In genomic region chr3:65019412-65020093, GRCh38 we compare ENCODE assay signal across 15 cellular contexts.
DNase-seq lines count a peak whose midpoint lies in the region; ATAC-seq and TF ChIP-seq lines count a peak whose summit lies in the region.
"Had no signal": no experiment of that assay in that cellular context is flagged by ENCODE, and none has a peak within 500 bp of the region (broad histone marks: within the 10 kb centered on the region; RNA-seq: fewer than 3 reads in every experiment).

No MANE protein-coding gene starts in this region.

- H3K27ac ChIP-seq in body of pancreas, result peak overlapping the region in 1 of 4 donors; percentile 16
- H3K27ac ChIP-seq: SJCRH30 had no signal

- H3K9me3 Mint-ChIP-seq in mesothelial cell of epicardium, result peaks cover under 1% of the 10 kb centered on the region

- ATAC-seq in body of pancreas, result peak; percentile 88
- ATAC-seq in GM21526 (IDR thresholded peaks at IDR 0.05; ENCODE audit: low FRiP score, unreplicated experiment), result no peak

- DNase-seq in COR-L47 (lab: John Stamatoyannopoulos, UW) (peak; percentile 46), NCI-H1417 (lab: John Stamatoyannopoulos, UW) (peak in 2 of 3 experiments; percentile 61 to 90), body of pancreas (peak in 2 of 4 donors; percentile 23 to 31), mesothelial cell of epicardium (ENCODE audit: low spot score in 2 of 2, unreplicated experiment in 2 of 2) (no peak), NCI-H526 (lab: John Stamatoyannopoulos, UW) (no peak), HPDE6-E6E7 (ENCODE audit: extremely low spot score) (no peak)
- DNase-seq in effector CD8-positive, alpha-beta T cell (lab: John Stamatoyannopoulos, UW), result no peak
- DNase-seq: activated CD4-positive, alpha-beta T cell treated with anti-CD3 and anti-CD28 coated beads for 4 hours; activated naive CD4-positive, alpha-beta T cell treated with anti-CD3 and anti-CD28 coated beads, Interleukin-2, amount 10 ng/mL, durations not matched to agents 7 days and 5 days; CD4-positive, alpha-beta T cell; hypothalamus; SJCRH30; stimulated activated CD4-positive, alpha-beta T cell treated with anti-CD3 and anti-CD28 coated beads, Interleukin-1b, Interleukin-23, amount 100 ng/mL, for 48 hours had no signal

- no peaks in the 10 kb centered on the region for H3K27me3 ChIP-seq in body of pancreas
- H3K27me3 ChIP-seq: SJCRH30 had no signal

- H3K4me3 ChIP-seq in body of pancreas, result no peak overlapping the region
- H3K4me3 ChIP-seq: SJCRH30 had no signal

- H3K27ac Mint-ChIP-seq in mesothelial cell of epicardium, result peak overlapping the region; percentile 92
- H3K27ac Mint-ChIP-seq: activated naive CD4-positive, alpha-beta T cell treated with anti-CD3 and anti-CD28 coated beads, Interleukin-2, amount 10 ng/mL, durations not matched to agents 7 days and 5 days; CD4-positive, alpha-beta T cell; dendritic cell treated with granulocyte-macrophage colony-stimulating factor and Interleukin-4, amounts not matched to agents 40 ng/mL and 50 ng/mL, for 4 days had no signal

- 21 to 23% methylated on average over 9 of the region's 9 CpGs for WGBS in body of pancreas, 2 donors

- H3K36me3 ChIP-seq in body of pancreas (replicated peaks in 1 of 2; ENCODE audit: insufficient read depth in 1 of 2, low read depth in 2 of 2), result no peaks in the 10 kb centered on the region
- H3K36me3 ChIP-seq: SJCRH30 had no signal

- H3K9me3 ChIP-seq in body of pancreas, result no peaks in the 10 kb centered on the region
- H3K9me3 ChIP-seq: SJCRH30 had no signal

- peaks cover 57% of the 10 kb centered on the region for H3K4me1 Mint-ChIP-seq in mesothelial cell of epicardium
- H3K4me1 Mint-ChIP-seq: activated naive CD4-positive, alpha-beta T cell treated with anti-CD3 and anti-CD28 coated beads, Interleukin-2, amount 10 ng/mL, durations not matched to agents 7 days and 5 days had no signal

- H3K36me3 Mint-ChIP-seq in mesothelial cell of epicardium, result peaks cover under 1% of the 10 kb centered on the region
- H3K36me3 Mint-ChIP-seq: activated naive CD4-positive, alpha-beta T cell treated with anti-CD3 and anti-CD28 coated beads, Interleukin-2, amount 10 ng/mL, durations not matched to agents 7 days and 5 days had no signal

- TF ChIP-seq CTCF in body of pancreas (IDR thresholded peaks at IDR 0.05) (no peak), mesothelial cell of epicardium (IDR thresholded peaks at IDR 0.05; ENCODE audit: unreplicated experiment) (no peak)

- no peaks in the 10 kb centered on the region for H3K27me3 Mint-ChIP-seq in mesothelial cell of epicardium (ENCODE audit: low read depth)
- H3K27me3 Mint-ChIP-seq: activated naive CD4-positive, alpha-beta T cell treated with anti-CD3 and anti-CD28 coated beads, Interleukin-2, amount 10 ng/mL, durations not matched to agents 7 days and 5 days; CD4-positive, alpha-beta T cell; dendritic cell treated with granulocyte-macrophage colony-stimulating factor and Interleukin-4, amounts not matched to agents 40 ng/mL and 50 ng/mL, for 4 days had no signal

- no peak overlapping the region for H3K4me3 Mint-ChIP-seq in mesothelial cell of epicardium
- H3K4me3 Mint-ChIP-seq: activated naive CD4-positive, alpha-beta T cell treated with anti-CD3 and anti-CD28 coated beads, Interleukin-2, amount 10 ng/mL, durations not matched to agents 7 days and 5 days; CD4-positive, alpha-beta T cell; dendritic cell treated with granulocyte-macrophage colony-stimulating factor and Interleukin-4, amounts not matched to agents 40 ng/mL and 50 ng/mL, for 4 days had no signal

- H3K4me1 ChIP-seq in body of pancreas, result peaks cover 26% of the 10 kb centered on the region
- H3K4me1 ChIP-seq: SJCRH30 had no signal

- TF ChIP-seq POLR2A in body of pancreas (IDR thresholded peaks at IDR 0.05), result no peak

- intact Hi-C loops in body of pancreas (cut with DNase I), result no loop called here

Comparison
In these comparisons a context has a peak if more than half of its experiments do, and no peak if none do; other contexts are left out.
1. DNase-seq: peak in COR-L47 (single experiment) and NCI-H1417 (2 of 3); none in mesothelial cell of epicardium (0 of 2), NCI-H526 (0 of 2), effector CD8-positive, alpha-beta T cell (single experiment) and HPDE6-E6E7 (single experiment).